Comparison of ENCODE assay signal across 9 cellular contexts in genomic region chr14:53613404-53614253, GRCh38.
DNase-seq lines count a peak whose midpoint lies in the region; ATAC-seq and TF ChIP-seq lines count a peak whose summit lies in the region.
"Had no signal": no experiment of that assay in that cellular context is flagged by ENCODE, and none has a peak within 500 bp of the region (broad histone marks: within the 10 kb centered on the region; RNA-seq: fewer than 3 reads in every experiment).

No MANE protein-coding gene starts in this region.

- peak overlapping the region; percentile 15 for H3K27ac Mint-ChIP-seq in activated naive CD4-positive, alpha-beta T cell treated with anti-CD3 and anti-CD28 coated beads for 36 hours
- H3K27ac Mint-ChIP-seq in CD14-positive monocyte: no peak overlapping the region

- peak; percentile 96 for ATAC-seq in HG03045 (IDR thresholded peaks at IDR 0.05; ENCODE audit: unreplicated experiment)

- H3K4me1 Mint-ChIP-seq in activated naive CD4-positive, alpha-beta T cell treated with anti-CD3 and anti-CD28 coated beads for 36 hours (ENCODE audit: low read depth): no peaks in the 10 kb centered on the region
- no peaks in the 10 kb centered on the region for H3K4me1 Mint-ChIP-seq in CD14-positive monocyte

- no peaks in the 10 kb centered on the region for H3K9me3 Mint-ChIP-seq in activated naive CD4-positive, alpha-beta T cell treated with anti-CD3 and anti-CD28 coated beads for 36 hours
- peaks cover 2 to 28% (median 10%) of the 10 kb centered on the region in 7 donors for H3K9me3 Mint-ChIP-seq in CD14-positive monocyte

- H3K27me3 Mint-ChIP-seq in activated naive CD4-positive, alpha-beta T cell treated with anti-CD3 and anti-CD28 coated beads for 36 hours (ENCODE audit: low read depth): no peaks in the 10 kb centered on the region
- H3K27me3 Mint-ChIP-seq in CD14-positive monocyte (ENCODE audit: low read depth in 3 of 3): no peaks in the 10 kb centered on the region

- CTCF ChIA-PET in activated naive CD4-positive, alpha-beta T cell treated with anti-CD3 and anti-CD28 coated beads for 36 hours (lab: Charles Lee): interaction anchor here (0.8 kb wide), 1 partner anchor 94 kb away, joined by 3 read pairs; no protein-coding TSS in a partner anchor

- no peaks in the 10 kb centered on the region for H3K36me3 Mint-ChIP-seq in activated naive CD4-positive, alpha-beta T cell treated with anti-CD3 and anti-CD28 coated beads for 36 hours (ENCODE audit: low read depth)
- no peaks in the 10 kb centered on the region for H3K36me3 Mint-ChIP-seq in CD14-positive monocyte

- H3K4me3 Mint-ChIP-seq in activated naive CD4-positive, alpha-beta T cell treated with anti-CD3 and anti-CD28 coated beads for 36 hours: no peak overlapping the region
- no peak overlapping the region for H3K4me3 Mint-ChIP-seq in CD14-positive monocyte

- intact Hi-C loops in activated naive CD4-positive, alpha-beta T cell treated with anti-CD3 and anti-CD28 coated beads for 36 hours (cut with micrococcal nuclease): no loop called here
- intact Hi-C loops in CD14-positive monocyte (cut with micrococcal nuclease): no loop called here

- no peak overlapping the region for H3K4me3 ChIP-seq in fibroblast of mammary gland (ENCODE audit: control insufficient read depth, low read depth, low read length)
- H3K4me3 ChIP-seq: adrenal gland had no signal

- TF ChIP-seq CTCF in fibroblast of mammary gland (conservative IDR thresholded peaks at IDR 0.05; ENCODE audit: control insufficient read depth, insufficient read depth, low read depth, low read length) (no peak), CD14-positive monocyte (IDR thresholded peaks at IDR 0.05) (no peak)

- DNase-seq in activated naive CD4-positive, alpha-beta T cell treated with anti-CD3 and anti-CD28 coated beads for 36 hours: no peak
- no peak for DNase-seq in activated naive CD4-positive, alpha-beta T cell treated with anti-CD3 and anti-CD28 coated beads, Interleukin-2, amount 50 U/mL, for 16 hours
- peak; percentile 17 for DNase-seq in NCI-H460 (ENCODE audit: extremely low read depth, low read depth)
- DNase-seq in fibroblast of mammary gland (ENCODE audit: low read depth): peak; percentile 10
- DNase-seq in CD14-positive monocyte (ENCODE audit: low spot score): no peak
- DNase-seq in 8988T: no peak
- DNase-seq in NCI-H526 treated with DMSO at 0.1 percent for 48 hours (lab: John Stamatoyannopoulos, UW): no peak

Comparison
In these comparisons a context has a peak if more than half of its experiments do, and no peak if none do; other contexts are left out.
1. DNase-seq: peak in NCI-H460 (single experiment) and fibroblast of mammary gland (single experiment); none in activated naive CD4-positive, alpha-beta T cell treated with anti-CD3 and anti-CD28 coated beads for 36 hours (single experiment), activated naive CD4-positive, alpha-beta T cell treated with anti-CD3 and anti-CD28 coated beads, Interleukin-2, amount 50 U/mL, for 16 hours (single experiment), CD14-positive monocyte (single experiment), 8988T (single experiment) and NCI-H526 treated with DMSO at 0.1 percent for 48 hours (single experiment).